In genomic region chr7:23474098-23474828, GRCh38 we compare ENCODE assay signal across 8 cellular contexts. TPM values are rescaled to one million over a fixed set of nuclear protein-coding genes. Genes with fewer than 3 reads are reported as not detected.
DNase-seq lines count a peak whose midpoint lies in the region; TF ChIP-seq lines count a peak whose summit lies in the region.

No MANE protein-coding gene starts in this region.

- POLR2A ChIA-PET in PC-9 (lab: Charles Lee; ENCODE audit: unreplicated experiment): interaction anchor here (0.6 kb wide), 1 partner anchor 174 kb away, joined by 3 read pairs; no protein-coding TSS in a partner anchor

- TF ChIP-seq CTCF in GM12864 (IDR thresholded peaks at IDR 0.05; ENCODE audit: low read depth, low read length, missing control alignments) (no peak), PC-9 (conservative IDR thresholded peaks at IDR 0.05) (no peak), hepatocyte (IDR thresholded peaks at IDR 0.05; ENCODE audit: poor library complexity) (no peak)

- no peaks in the 10 kb centered on the region for H3K9me3 ChIP-seq in KOPT-K1 (ENCODE audit: insufficient read depth, low read length, poor library complexity, severe bottlenecking)
- H3K9me3 ChIP-seq in PC-9 (ENCODE audit: insufficient read depth, low read depth): no peaks in the 10 kb centered on the region
- no peaks in the 10 kb centered on the region for H3K9me3 ChIP-seq in hepatocyte (ENCODE audit: low read depth)

- no peaks in the 10 kb centered on the region for H4K20me1 ChIP-seq in PC-9 (ENCODE audit: insufficient read depth)
- H4K20me1 ChIP-seq in hepatocyte (ENCODE audit: insufficient read depth, poor library complexity, severe bottlenecking): no peaks in the 10 kb centered on the region

- peak; percentile 91 for DNase-seq in GM12864 (ENCODE audit: low read depth)
- peak; percentile 97 for DNase-seq in H7
- DNase-seq in PC-9: peak; percentile 96 to 99
- DNase-seq in hepatocyte (ENCODE audit: low spot score): peak; percentile 98
- DNase-seq in effector CD8-positive, alpha-beta T cell (lab: John Stamatoyannopoulos, UW): no peak

- no peaks in the 10 kb centered on the region for H3K9me3 Mint-ChIP-seq in activated naive CD8-positive, alpha-beta T cell (ENCODE audit: low read depth)

- no peak overlapping the region for H3K27ac Mint-ChIP-seq in activated naive CD8-positive, alpha-beta T cell

- H3K9me2 ChIP-seq in PC-9 (ENCODE audit: insufficient read depth) (no peaks in the 10 kb centered on the region), hepatocyte (replicated peaks; ENCODE audit: insufficient read depth) (no peaks in the 10 kb centered on the region)

- BruUV-seq in PC-9 (replicated peaks; lab: Mats Ljungman, UMichigan): no TSS peak

- no peaks in the 10 kb centered on the region for H3K36me3 Mint-ChIP-seq in activated naive CD8-positive, alpha-beta T cell

- H3K27me3 Mint-ChIP-seq in activated naive CD8-positive, alpha-beta T cell: peaks cover 50% of the 10 kb centered on the region

- H3K4me2 ChIP-seq in PC-9 (peak overlapping the region; percentile 99), hepatocyte (peak overlapping the region; percentile 93)

- intact Hi-C loops in PC-9 (cut with micrococcal nuclease; ENCODE audit: unreplicated experiment): loop anchor here (1.0 to 10.0 kb wide), 6 partner anchors 57 to 1101 kb away; partner anchors contain the start of genes MALSU1, PALS2, STK31 and TOMM7

- no peaks in the 10 kb centered on the region for H3K27me3 ChIP-seq in H7 (ENCODE audit: control insufficient read depth, insufficient read depth, low read length)
- no peaks in the 10 kb centered on the region for H3K27me3 ChIP-seq in PC-9 (ENCODE audit: insufficient read depth, low read depth)
- no peaks in the 10 kb centered on the region for H3K27me3 ChIP-seq in hepatocyte

- peaks cover 34% of the 10 kb centered on the region for H3F3A ChIP-seq in PC-9 (ENCODE audit: insufficient read depth, low read depth)

- H3K4me3 Mint-ChIP-seq in activated naive CD8-positive, alpha-beta T cell: peak overlapping the region; percentile 46

- H2AFZ ChIP-seq in PC-9 (peak overlapping the region; percentile 96), hepatocyte (peak overlapping the region; percentile 75)

- H3K79me2 ChIP-seq in PC-9 (ENCODE audit: low read depth) (peaks cover 69% of the 10 kb centered on the region), hepatocyte (peaks cover 24% of the 10 kb centered on the region)

- WGBS in hepatocyte (ENCODE audit: low lambda C conversion rate, missing lambda C conversion rate): under 1% methylated on average over 62 of the region's 65 CpGs

- H3K4me1 Mint-ChIP-seq in activated naive CD8-positive, alpha-beta T cell (ENCODE audit: low read depth): peaks cover 30% of the 10 kb centered on the region

- H3K27ac ChIP-seq in KOPT-K1 (ENCODE audit: low read depth, low read length, poor library complexity, severe bottlenecking) (peak overlapping the region; percentile 37), PC-9 (peak overlapping the region; percentile 92), hepatocyte (peak overlapping the region; percentile 98), skin epidermis (no peak overlapping the region)

- H3K36me3 ChIP-seq in H7 (replicated peaks; ENCODE audit: control insufficient read depth, insufficient read depth, low read length): no peaks in the 10 kb centered on the region
- H3K36me3 ChIP-seq in KOPT-K1 (ENCODE audit: insufficient read depth, low read length): no peaks in the 10 kb centered on the region
- no peaks in the 10 kb centered on the region for H3K36me3 ChIP-seq in PC-9 (ENCODE audit: low read depth)
- H3K36me3 ChIP-seq in hepatocyte (replicated peaks; ENCODE audit: insufficient read depth, low read depth): no peaks in the 10 kb centered on the region

- H3K4me3 ChIP-seq in GM12864 (ENCODE audit: low read depth, low read length) (peak overlapping the region; percentile 72), H7 (ENCODE audit: insufficient read depth, low read depth, low read length) (peak overlapping the region; percentile 84), PC-9 (peak overlapping the region; percentile 73), hepatocyte (peak overlapping the region; percentile 46), skin epidermis (peak overlapping the region in 4 of 7 experiments; percentile 6 to 26 (median 14))

- CTCF ChIA-PET in PC-9 (lab: Charles Lee): interaction anchor here (0.9 kb wide), 1 partner anchor 127 kb away, joined by 4 read pairs; no protein-coding TSS in a partner anchor

- H3K4me1 ChIP-seq in PC-9 (replicated peaks; ENCODE audit: insufficient read depth): peaks cover 39% of the 10 kb centered on the region
- peaks cover 8% of the 10 kb centered on the region for H3K4me1 ChIP-seq in hepatocyte (ENCODE audit: insufficient read depth)

RNA-seq across cellular contexts. Expression of gene IGF2BP3, which starts 4.0 kb away (rescaled TPM):
- 75.6 and 108 TPM in 2 replicates for total RNA-seq in H7 (2014; rRNA removed; shearing (Covaris generic))
- total RNA-seq in PC-9 (2021) (132 and 139 TPM in 2 replicates), hepatocyte (73.1 and 75.7 TPM in 2 replicates)
- polyA plus RNA-seq in hepatocyte: 28.9 and 31.1 TPM in 2 replicates

RNA-seq across cellular contexts. Expression of gene TRA2A, which starts 57.5 kb away (rescaled TPM):
- total RNA-seq in H7 (2014; rRNA removed; shearing (Covaris generic)): 23.2 and 24.9 TPM in 2 replicates
- 77.0 and 112 TPM in 2 replicates for total RNA-seq in PC-9 (2021)
- total RNA-seq in hepatocyte: 41.0 and 57.2 TPM in 2 replicates
- polyA plus RNA-seq in hepatocyte: 55.4 and 57.1 TPM in 2 replicates

Comparison
In these comparisons a context has a peak if more than half of its experiments do, and no peak if none do; other contexts are left out.
1. H3K4me3 ChIP-seq: peak in every context shown above with its lines; median percentile 84 in H7; 73 in PC-9; 72 in GM12864; 46 in hepatocyte; 14 in skin epidermis.
2. H3K27ac ChIP-seq: peak in KOPT-K1 (single experiment), PC-9 (single experiment) and hepatocyte (single experiment); none in skin epidermis (0 of 21).